Comparison of ENCODE assay signal across 25 cellular contexts in genomic region chr3:129047553-129047839, GRCh38. TPM values are rescaled to one million over a fixed set of nuclear protein-coding genes. Genes with fewer than 3 reads are reported as not detected.
"Had no signal": no experiment of that assay in that cellular context is flagged by ENCODE, and none has a peak within 500 bp of the region (broad histone marks: within the 10 kb centered on the region; RNA-seq: fewer than 3 reads in every experiment).

No MANE protein-coding gene starts in this region.

- ATAC-seq: activated CD4-positive, CD25-positive, alpha-beta regulatory T cell treated with anti-CD3 and anti-CD28 coated beads, Interleukin-2, amount 50 U/mL, for 24 hours; activated CD8-positive, alpha-beta T cell treated with anti-CD3 and anti-CD28 coated beads for 36 hours; activated naive CD8-positive, alpha-beta T cell treated with anti-CD3 and anti-CD28 coated beads, Interleukin-2, amount 50 U/mL, for 24 hours; foreskin keratinocyte; left lung had no signal

- DNase-seq: activated CD4-positive, alpha-beta T cell treated with anti-CD3 and anti-CD28 coated beads for 48 hours; activated CD8-positive, alpha-beta T cell treated with anti-CD3 and anti-CD28 coated beads for 36 hours; activated effector memory CD4-positive, alpha-beta T cell treated with Interleukin-2 at 50 U/mL for 16 hours; activated naive CD4-positive, alpha-beta T cell treated with Interleukin-2 at 50 U/mL for 16 hours; activated naive CD8-positive, alpha-beta T cell treated with anti-CD3 and anti-CD28 coated beads, Interleukin-2, amount 50 U/mL, for 24 hours; activated T-cell treated with anti-CD3 and anti-CD28 coated beads, Interleukin-2, amount 50 U/mL, for 48 hours; amygdala; central memory CD4-positive, alpha-beta T cell; foreskin keratinocyte; heart right ventricle; kidney glomerular epithelial cell; left lung; nucleus accumbens; stimulated activated naive CD4-positive, alpha-beta T cell; T-helper 9 cell; tibial artery; upper lobe of right lung; WERI-Rb-1 had no signal

- H3K27ac Mint-ChIP-seq: activated CD8-positive, alpha-beta T cell treated with anti-CD3 and anti-CD28 coated beads for 36 hours; activated naive CD8-positive, alpha-beta T cell treated with anti-CD3 and anti-CD28 coated beads, Interleukin-2, amount 50 U/mL, for 24 hours had no signal

- H3K4me3 Mint-ChIP-seq: activated CD8-positive, alpha-beta T cell treated with anti-CD3 and anti-CD28 coated beads for 36 hours; activated naive CD8-positive, alpha-beta T cell treated with anti-CD3 and anti-CD28 coated beads, Interleukin-2, amount 50 U/mL, for 24 hours had no signal

RNA-seq across cellular contexts. Expression of gene GP9, which starts 13.1 kb away (rescaled TPM):
- total RNA-seq: activated CD8-positive, alpha-beta T cell treated with anti-CD3 and anti-CD28 coated beads for 36 hours; foreskin keratinocyte; heart right ventricle; lung microvascular endothelial cell; mesenteric fat pad; myocyte; pulmonary artery endothelial cell; right atrium auricular region; suprapubic skin had no signal

RNA-seq across cellular contexts. Expression of gene EFCC1, which starts 46.4 kb away (rescaled TPM):
- total RNA-seq: foreskin keratinocyte had no signal

RNA-seq across cellular contexts. Expression of gene CFAP92, which starts 53.6 kb away (rescaled TPM):
- total RNA-seq: right atrium auricular region had no signal
